In genomic region chr6:138099832-138100231, GRCh38 we compare ENCODE assay signal across 15 cellular contexts. TPM values are rescaled to one million over a fixed set of nuclear protein-coding genes. Genes with fewer than 3 reads are reported as not detected.
A peak's percentile ranks its signal among the peaks of the same experiment; 100 is the strongest.
DNase-seq lines count a peak whose midpoint lies in the region; ATAC-seq, FAIRE-seq and TF ChIP-seq lines count a peak whose summit lies in the region.
"Had no signal": no experiment of that assay in that cellular context is flagged by ENCODE, and none has a peak within 500 bp of the region (broad histone marks: within the 10 kb centered on the region; RNA-seq: fewer than 3 reads in every experiment).

No MANE protein-coding gene starts in this region.

- H3K4me3 ChIP-seq in AG10803 (ENCODE audit: low read length) (no peak overlapping the region), esophagus squamous epithelium (peak overlapping the region in 3 of 4 donors; percentile 3 to 83 (median 23)), osteoblast (ENCODE audit: insufficient read depth, low read length) (no peak overlapping the region)
- H3K4me3 ChIP-seq in effector memory CD4-positive, alpha-beta T cell (ENCODE audit: insufficient read depth, low read depth, low read length, poor library complexity, severe bottlenecking): no peak overlapping the region

- peaks cover 0 to 89% (median 6%) of the 10 kb centered on the region in 3 donors for H3K4me1 ChIP-seq in esophagus squamous epithelium
- peaks cover 3% of the 10 kb centered on the region for H3K4me1 ChIP-seq in osteoblast (ENCODE audit: insufficient read depth, low read length)
- H3K4me1 ChIP-seq in effector memory CD4-positive, alpha-beta T cell (ENCODE audit: control insufficient read depth, insufficient read depth, low read length, poor library complexity, severe bottlenecking): no peaks in the 10 kb centered on the region

- no peaks in the 10 kb centered on the region for H3K79me2 ChIP-seq in osteoblast (ENCODE audit: insufficient read depth, low read length)

- FAIRE-seq in RCC 7860 (lab: Jason Lieb, UNC) (peak; percentile 30), GM12891 (lab: Jason Lieb, UNC) (no peak)

- TF ChIP-seq POLR2A in esophagus squamous epithelium (IDR thresholded peaks at IDR 0.05) (no peak), GM12891 (IDR thresholded peaks at IDR 0.05; ENCODE audit: low read depth, low read length) (no peak)

- H3K36me3 ChIP-seq in esophagus squamous epithelium (peaks cover 9 to 46% (median 10%) of the 10 kb centered on the region in 3 donors), osteoblast (ENCODE audit: insufficient read depth, low read length) (no peaks in the 10 kb centered on the region)
- no peaks in the 10 kb centered on the region for H3K36me3 ChIP-seq in effector memory CD4-positive, alpha-beta T cell (ENCODE audit: control insufficient read depth, insufficient read depth, low read length)

- TF ChIP-seq CTCF in AG10803 (conservative IDR thresholded peaks at IDR 0.05; ENCODE audit: low read length) (no peak), esophagus squamous epithelium (IDR thresholded peaks at IDR 0.05) (no peak), osteoblast (IDR thresholded peaks at IDR 0.05; ENCODE audit: extremely low read depth, low read depth, low read length) (no peak)

- ATAC-seq in HG02571 (IDR thresholded peaks at IDR 0.05; ENCODE audit: unreplicated experiment): no peak
- ATAC-seq: activated CD8-positive, alpha-beta memory T cell treated with anti-CD3 and anti-CD28 coated beads, Interleukin-2, amount 10 ng/mL, durations not matched to agents 7 days and 5 days; activated naive CD4-positive, alpha-beta T cell treated with anti-CD3 and anti-CD28 coated beads, Interleukin-2, amount 50 U/mL, for 72 hours had no signal

- no peaks in the 10 kb centered on the region for H3K9me3 ChIP-seq in esophagus squamous epithelium
- H3K9me3 ChIP-seq in osteoblast (ENCODE audit: low read depth, low read length): no peaks in the 10 kb centered on the region
- H3K9me3 ChIP-seq in effector memory CD4-positive, alpha-beta T cell (ENCODE audit: control insufficient read depth, low read length): no peaks in the 10 kb centered on the region

- H3K27ac ChIP-seq in esophagus squamous epithelium: peak overlapping the region; percentile 47 to 99 (median 98)
- H3K27ac ChIP-seq in osteoblast (ENCODE audit: low read depth, low read length): no peak overlapping the region
- H3K27ac ChIP-seq in effector memory CD4-positive, alpha-beta T cell (ENCODE audit: insufficient read depth, low read length, poor library complexity, severe bottlenecking): no peak overlapping the region

- no peak overlapping the region for H2AFZ ChIP-seq in osteoblast (ENCODE audit: low read length)

- DNase-seq in AG10803 (ENCODE audit: low read depth) (peak; percentile 86), RCC 7860 (ENCODE audit: low spot score) (no peak), esophagus squamous epithelium (lab: John Stamatoyannopoulos, UW) (no peak), osteoblast (ENCODE audit: insufficient read length, low spot score, missing footprints) (peak; percentile 84), T-helper 9 cell (no peak), GM12891 (ENCODE audit: insufficient read length, low spot score) (no peak)
- no peak for DNase-seq in effector memory CD4-positive, alpha-beta T cell
- DNase-seq: activated CD8-positive, alpha-beta memory T cell treated with anti-CD3 and anti-CD28 coated beads, Interleukin-2, amount 10 ng/mL, durations not matched to agents 7 days and 5 days; CD4-positive, CD25-positive, alpha-beta regulatory T cell; GDM1; NCI-H1417 treated with DMSO at 0.1 percent for 48 hours; NCI-H69; occipital lobe had no signal

- intact Hi-C loops in esophagus squamous epithelium (cut with DNase I): no loop called here

- H4K20me1 ChIP-seq in osteoblast (ENCODE audit: insufficient read depth, low read length): no peaks in the 10 kb centered on the region

- 33 to 35% methylated on average over 5 of the region's 5 CpGs for WGBS in esophagus squamous epithelium, 2 donors

- peak overlapping the region; percentile 38 for H3K4me2 ChIP-seq in osteoblast (ENCODE audit: insufficient read depth, low read length)

- H3K27me3 ChIP-seq in esophagus squamous epithelium: no peaks in the 10 kb centered on the region
- no peaks in the 10 kb centered on the region for H3K27me3 ChIP-seq in osteoblast (ENCODE audit: insufficient read depth, low read length)
- H3K27me3 ChIP-seq in effector memory CD4-positive, alpha-beta T cell (replicated peaks; ENCODE audit: control insufficient read depth, insufficient read depth, low read length, poor library complexity, severe bottlenecking): no peaks in the 10 kb centered on the region

TF ChIP-seq in GM12891, 5 proteins besides CTCF, POLR2A, EP300 and RAD21:
- TF ChIP-seq POU2F2 (IDR thresholded peaks at IDR 0.05; ENCODE audit: low read depth, low read length): no peak
- no peak for TF ChIP-seq TAF1 (IDR thresholded peaks at IDR 0.05; ENCODE audit: low read depth, low read length)
- TF ChIP-seq POLR2AphosphoS5 (IDR thresholded peaks at IDR 0.05; ENCODE audit: low read depth, low read length): no peak
- no peak for TF ChIP-seq SPI1 (IDR thresholded peaks at IDR 0.05; ENCODE audit: low read depth, low read length)
- TF ChIP-seq PAX5 (IDR thresholded peaks at IDR 0.05; ENCODE audit: insufficient read depth, low read length, severe bottlenecking): no peak

RNA-seq across cellular contexts. Expression of gene PERP, which starts 7.4 kb away (rescaled TPM):
- 100 to 1,000 TPM; 586 to 976 (median 833) TPM for total RNA-seq in esophagus squamous epithelium
- 7.7 and 8.3 TPM in 2 replicates for total RNA-seq in osteoblast
- 2.1 TPM for polyA plus RNA-seq in GM12891 (2012; ENCODE audit: low read depth, missing spikeins)

Comparison
In these comparisons a context has a peak if more than half of its experiments do, and no peak if none do; other contexts are left out.
1. DNase-seq: peak in AG10803 (single experiment) and osteoblast (single experiment); none in RCC 7860 (single experiment), esophagus squamous epithelium (single experiment), T-helper 9 cell (single experiment), GM12891 (single experiment) and effector memory CD4-positive, alpha-beta T cell (0 of 3).
2. H3K4me3 ChIP-seq: peak in esophagus squamous epithelium (3 of 4); none in AG10803 (single experiment), osteoblast (single experiment) and effector memory CD4-positive, alpha-beta T cell (single experiment).
3. H3K27ac ChIP-seq: peak in esophagus squamous epithelium (4 of 4); none in osteoblast (single experiment) and effector memory CD4-positive, alpha-beta T cell (single experiment).
4. RNA of gene PERP, which starts 7.4 kb away (total RNA-seq): 586 to 976 TPM in esophagus squamous epithelium; 7.7 to 8.3 TPM in osteoblast; every median in the first group is over 10 times any median in the second.